In genomic region chr4:169167958-169168357, GRCh38 we compare ENCODE assay signal across 13 cellular contexts.
DNase-seq lines count a peak whose midpoint lies in the region; ATAC-seq and TF ChIP-seq lines count a peak whose summit lies in the region.
"Had no signal": no experiment of that assay in that cellular context is flagged by ENCODE, and none has a peak within 500 bp of the region (broad histone marks: within the 10 kb centered on the region; RNA-seq: fewer than 3 reads in every experiment).

No MANE protein-coding gene starts in this region.

- no peak overlapping the region for H3K27ac ChIP-seq in psoas muscle
- H3K27ac ChIP-seq: KMS-11, SJSA1 had no signal

- H3K4me1 ChIP-seq in psoas muscle, result peaks cover 23% of the 10 kb centered on the region

- no peaks in the 10 kb centered on the region for H3K9me3 Mint-ChIP-seq in activated T-helper 17 cell treated with anti-CD3 and anti-CD28 coated beads, Interleukin-2, amount 50 U/mL, for 72 hours

- H3K4me3 Mint-ChIP-seq in activated T-helper 17 cell treated with anti-CD3 and anti-CD28 coated beads, Interleukin-2, amount 50 U/mL, for 72 hours, result no peak overlapping the region

- no peaks in the 10 kb centered on the region for H3K9me3 ChIP-seq in psoas muscle
- H3K9me3 ChIP-seq: SJSA1 had no signal

- TF ChIP-seq CTCF in psoas muscle (IDR thresholded peaks at IDR 0.05), result no peak

- ATAC-seq in GM18517 (IDR thresholded peaks at IDR 0.05; ENCODE audit: unreplicated experiment), result peak; percentile 98
- peak; percentile 90 for ATAC-seq in GM21367 (IDR thresholded peaks at IDR 0.05; ENCODE audit: unreplicated experiment)
- ATAC-seq in HG02981 (IDR thresholded peaks at IDR 0.05; ENCODE audit: unreplicated experiment), result peak; percentile 92
- peak; percentile 38 for ATAC-seq in activated T-helper 17 cell treated with anti-CD3 and anti-CD28 coated beads, Interleukin-2, amount 50 U/mL, for 72 hours (replicated peaks)
- ATAC-seq in psoas muscle, result no peak

- H3K4me1 Mint-ChIP-seq in activated T-helper 17 cell treated with anti-CD3 and anti-CD28 coated beads, Interleukin-2, amount 50 U/mL, for 72 hours, result no peaks in the 10 kb centered on the region

- no peaks in the 10 kb centered on the region for H3K36me3 ChIP-seq in psoas muscle (ENCODE audit: insufficient read depth in 1 of 2, low read depth in 1 of 2)
- H3K36me3 ChIP-seq: SJSA1 had no signal

- no peaks in the 10 kb centered on the region for H3K27me3 ChIP-seq in psoas muscle (ENCODE audit: insufficient read depth in 3 of 3, low read length in 2 of 3)
- H3K27me3 ChIP-seq: SJSA1 had no signal

- no peak overlapping the region for H3K4me3 ChIP-seq in psoas muscle
- H3K4me3 ChIP-seq: SJSA1 had no signal

- no peak overlapping the region for H3K27ac Mint-ChIP-seq in activated T-helper 17 cell treated with anti-CD3 and anti-CD28 coated beads, Interleukin-2, amount 50 U/mL, for 72 hours

- peaks cover 18% of the 10 kb centered on the region for H3K27me3 Mint-ChIP-seq in activated T-helper 17 cell treated with anti-CD3 and anti-CD28 coated beads, Interleukin-2, amount 50 U/mL, for 72 hours

- no peak for DNase-seq in A172 (ENCODE audit: low spot score)
- no peak for DNase-seq in psoas muscle
- no peak for DNase-seq in NCI-H1436 (lab: John Stamatoyannopoulos, UW)
- no peak for DNase-seq in HT-29 (ENCODE audit: low spot score)
- DNase-seq: activated CD4-positive, alpha-beta T cell treated with anti-CD3 and anti-CD28 coated beads, Interleukin-2, amount 50 U/mL, for 4 hours; NCI-H446 treated with DMSO at 0.1 percent for 48 hours; stimulated activated CD8-positive, alpha-beta memory T cell treated with anti-CD3 and anti-CD28 coated beads, Interleukin-4, amount 100 ng/mL, for 48 hours had no signal

- intact Hi-C loops in psoas muscle (cut with DNase I), result no loop called here

- H3K36me3 Mint-ChIP-seq in activated T-helper 17 cell treated with anti-CD3 and anti-CD28 coated beads, Interleukin-2, amount 50 U/mL, for 72 hours (ENCODE audit: low read depth), result no peaks in the 10 kb centered on the region

Comparison
In these comparisons a context has a peak if more than half of its experiments do, and no peak if none do; other contexts are left out.
1. ATAC-seq: peak in GM18517 (single experiment), GM21367 (single experiment), HG02981 (single experiment) and activated T-helper 17 cell treated with anti-CD3 and anti-CD28 coated beads, Interleukin-2, amount 50 U/mL, for 72 hours (single experiment); none in psoas muscle (0 of 4).